In genomic region chr3:15660055-15660940, GRCh38 we compare ENCODE assay signal across 1 cellular context.
TF ChIP-seq lines count a peak whose summit lies in the region.

No MANE protein-coding gene starts in this region.

TF ChIP-seq in K562, 482 proteins besides CTCF, POLR2A, EP300 and RAD21 (continued from another document):
- TF ChIP-seq ZNF655 (CRISPR knock-in tag; IDR thresholded peaks at IDR 0.05) (no peak), STAG1 (CRISPR knock-in tag; IDR thresholded peaks at IDR 0.05; ENCODE audit: borderline replicate concordance) (no peak), NBN (IDR thresholded peaks at IDR 0.05; ENCODE audit: low read depth) (no peak), SMAD3 (CRISPR knock-in tag; conservative IDR thresholded peaks at IDR 0.05) (no peak), MAZ (CRISPR knock-in tag; conservative IDR thresholded peaks at IDR 0.05 in 1 of 2, IDR thresholded peaks at IDR 0.05 in 1 of 2) (no peak)
